ENCODE assay signal across 21 cellular contexts in the genomic region with DNA sequence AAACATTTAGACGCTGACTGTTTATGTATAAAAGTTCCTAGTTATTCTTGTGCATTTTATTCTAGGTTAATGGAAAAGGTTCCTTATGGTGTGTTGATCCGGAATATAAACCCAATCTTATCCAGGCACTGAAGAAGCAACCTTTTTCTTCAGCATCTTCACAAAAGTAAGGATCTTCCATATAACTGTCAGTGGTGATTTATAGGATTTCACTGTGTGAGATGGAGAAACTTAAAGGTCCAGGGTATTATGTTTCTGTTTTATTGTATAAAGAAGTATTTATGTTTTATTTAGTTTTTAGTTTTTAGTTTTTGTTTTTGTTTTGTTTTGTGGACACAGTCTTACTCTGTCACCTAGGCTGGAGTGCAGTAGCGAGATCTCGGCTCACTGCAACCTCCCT. TPM values are rescaled to one million over a fixed set of nuclear protein-coding genes. Genes with fewer than 3 reads are reported as not detected.
DNase-seq lines count a peak whose midpoint lies in the region; ATAC-seq, FAIRE-seq and TF ChIP-seq lines count a peak whose summit lies in the region.
"Had no signal": no experiment of that assay in that cellular context is flagged by ENCODE, and none has a peak within 500 bp of the region (broad histone marks: within the 10 kb centered on the region; RNA-seq: fewer than 3 reads in every experiment).

No MANE protein-coding gene starts in this region.

- H3K79me2 ChIP-seq in HepG2 (ENCODE audit: insufficient read depth, low read length) (peaks cover 43% of the 10 kb centered on the region), K562 (ENCODE audit: control insufficient read depth, insufficient read depth, low read length) (peaks cover 72% of the 10 kb centered on the region)

- peaks cover 3% of the 10 kb centered on the region; the same call in 1 of the 2 replicates for H4K20me1 ChIP-seq in HepG2 (ENCODE audit: insufficient read depth, low read length)
- H4K20me1 ChIP-seq in K562 (replicated peaks; ENCODE audit: control insufficient read depth, insufficient read depth, low read length): no peaks in the 10 kb centered on the region

- peak overlapping the region; percentile 26 for H3K27ac Mint-ChIP-seq in T-helper 2 cell treated with Interferon-gamma antibody and Interleukin-4, amounts not matched to agents 5 μg/mL and 100 μg/mL, for 36 hours
- H3K27ac Mint-ChIP-seq in effector memory CD8-positive, alpha-beta T cell: peak overlapping the region in 1 of 2 donors; percentile 60

- DNase-seq in T-helper 2 cell treated with Interferon-gamma antibody and Interleukin-4, amounts not matched to agents 5 μg/mL and 100 μg/mL, for 36 hours (ENCODE audit: low spot score): no peak
- no peak for DNase-seq in T-helper 2 cell
- no peak for DNase-seq in HepG2 (ENCODE audit: low spot score)
- DNase-seq in right lobe of liver: no peak
- no peak for DNase-seq in K562 (ENCODE audit: extremely low read depth in 1 of 4, low spot score in 3 of 4)
- DNase-seq in effector memory CD8-positive, alpha-beta T cell: no peak
- DNase-seq in RKO (ENCODE audit: low spot score): no peak
- DNase-seq: Caco-2; GM23248; NCI-H1092 treated with DMSO at 0.1 percent for 48 hours; NCI-H146; NCI-H2029 treated with DMSO at 0.1 percent for 48 hours; NCI-H2171; NCI-H446 treated with DMSO at 0.1 percent for 48 hours; NCI-H69; NK-92 treated with Interleukin-12 subunit alpha and Interleukin-12 subunit beta, amount 100 ng/mL, for 24 hours; Peyer's patch had no signal

- H3K27ac ChIP-seq in HepG2 (ENCODE audit: extremely low read length, insufficient read depth, low read length): no peak overlapping the region
- H3K27ac ChIP-seq in right lobe of liver: no peak overlapping the region
- H3K27ac ChIP-seq in K562 (ENCODE audit: extremely low read depth, low read depth, low read length): no peak overlapping the region
- H3K27ac ChIP-seq in neutrophil: peak overlapping the region; percentile 16
- H3K27ac ChIP-seq: 22Rv1, GM23248, Peyer's patch had no signal

- in situ Hi-C loops in HepG2 (cut with HindIII; ENCODE audit: extremely low pct_ligation_motif_present, low pct_unique_long_range_greater_than_20kb) (no loop called here), K562 (cut with MboI) (no loop called here)

- TF ChIP-seq CTCF in HepG2 (CRISPR knock-in tag; IDR thresholded peaks at IDR 0.05) (no peak), right lobe of liver (IDR thresholded peaks at IDR 0.05) (no peak), K562 (IDR thresholded peaks at IDR 0.05 in 2 of 3, conservative IDR thresholded peaks at IDR 0.05 in 1 of 3; ENCODE audit: insufficient read depth in 2 of 3, low read depth in 1 of 3, low read length in 3 of 3) (no peak), neutrophil (IDR thresholded peaks at IDR 0.05) (no peak)

- H3K4me1 ChIP-seq in HepG2 (ENCODE audit: insufficient read depth, low read length): no peaks in the 10 kb centered on the region; the same call in 1 of the 2 replicates
- peaks cover 0 to 17% (median 5%) of the 10 kb centered on the region in 4 donors for H3K4me1 ChIP-seq in right lobe of liver
- H3K4me1 ChIP-seq in K562 (replicated peaks in 1 of 2; ENCODE audit: control insufficient read depth in 2 of 2, insufficient read depth in 2 of 2, low read length in 2 of 2): peaks cover 0 to 5% of the 10 kb centered on the region in 2 experiments; a peak in 3 of 5 replicates
- H3K4me1 ChIP-seq in neutrophil (ENCODE audit: control insufficient read depth in 1 of 2, insufficient read depth in 1 of 2, low read depth in 1 of 2, low read length in 1 of 2): peaks cover 27 to 36% of the 10 kb centered on the region in 2 experiments
- H3K4me1 ChIP-seq: Caco-2, HAP-1 had no signal

- TF ChIP-seq EP300 in HepG2 (IDR thresholded peaks at IDR 0.05; ENCODE audit: low read depth in 2 of 2, low read length in 2 of 2) (no peak), HepG2 (CRISPR knock-in tag; IDR thresholded peaks at IDR 0.05; ENCODE audit: borderline replicate concordance) (no peak), K562 (IDR thresholded peaks at IDR 0.05; ENCODE audit: low read length) (no peak)

- TF ChIP-seq RAD21 in HepG2 (CRISPR knock-in tag; IDR thresholded peaks at IDR 0.05) (no peak), K562 (CRISPR knock-in tag; conservative IDR thresholded peaks at IDR 0.05 in 1 of 2, IDR thresholded peaks at IDR 0.05 in 1 of 2) (no peak)

- H3K9ac ChIP-seq in HepG2 (ENCODE audit: insufficient read depth, low read depth, low read length) (no peak overlapping the region), K562 (ENCODE audit: insufficient read depth in 1 of 2, low read depth in 2 of 2, low read length in 2 of 2) (no peak overlapping the region)
- H3K9ac ChIP-seq: GM23248 had no signal

- H3K36me3 ChIP-seq in HepG2 (replicated peaks in 1 of 2; ENCODE audit: control insufficient read depth in 1 of 2, insufficient read depth in 2 of 2, low read length in 2 of 2) (peaks cover 10 to 35% of the 10 kb centered on the region in 2 experiments), right lobe of liver (peaks cover 0 to 3% (median 0%) of the 10 kb centered on the region in 4 donors), K562 (ENCODE audit: control insufficient read depth, insufficient read depth, low read length) (peaks cover 47% of the 10 kb centered on the region), neutrophil (peaks cover 12% of the 10 kb centered on the region)

- peaks cover 12% of the 10 kb centered on the region for H3K9me3 Mint-ChIP-seq in T-helper 2 cell treated with Interferon-gamma antibody and Interleukin-4, amounts not matched to agents 5 μg/mL and 100 μg/mL, for 36 hours
- H3K9me3 Mint-ChIP-seq in effector memory CD8-positive, alpha-beta T cell: no peaks in the 10 kb centered on the region

- intact Hi-C loops in HepG2 (cut with micrococcal nuclease; ENCODE audit: unreplicated experiment) (no loop called here), right lobe of liver (cut with DNase I) (no loop called here), K562 (cut with micrococcal nuclease) (no loop called here)

- H3K4me3 Mint-ChIP-seq in T-helper 2 cell treated with Interferon-gamma antibody and Interleukin-4, amounts not matched to agents 5 μg/mL and 100 μg/mL, for 36 hours: no peak overlapping the region
- no peak overlapping the region for H3K4me3 Mint-ChIP-seq in effector memory CD8-positive, alpha-beta T cell

- BruUV-seq in HepG2 (replicated peaks; lab: Mats Ljungman, UMichigan) (no TSS peak), K562 (replicated peaks; lab: Mats Ljungman, UMichigan) (no TSS peak)

- H3K4me1 Mint-ChIP-seq in T-helper 2 cell treated with Interferon-gamma antibody and Interleukin-4, amounts not matched to agents 5 μg/mL and 100 μg/mL, for 36 hours (ENCODE audit: low read depth): peaks cover 47% of the 10 kb centered on the region
- peaks cover 23 to 48% of the 10 kb centered on the region in 2 donors for H3K4me1 Mint-ChIP-seq in effector memory CD8-positive, alpha-beta T cell (ENCODE audit: low read depth in 2 of 2)

- FAIRE-seq in HepG2 (lab: Jason Lieb, UNC) (no peak), K562 (lab: Jason Lieb, UNC) (no peak)

- ATAC-seq in HepG2 (no peak), right lobe of liver (no peak), K562 (no peak)
- no peak for ATAC-seq in effector memory CD8-positive, alpha-beta T cell (replicated peaks)
- ATAC-seq: Right ventricle myocardium inferior had no signal

- H3K27me3 ChIP-seq in HepG2 (ENCODE audit: control insufficient read depth in 1 of 2, insufficient read depth in 2 of 2, low read length in 2 of 2) (no peaks in the 10 kb centered on the region), right lobe of liver (no peaks in the 10 kb centered on the region), K562 (ENCODE audit: control insufficient read depth in 2 of 2, insufficient read depth in 2 of 2, low read length in 2 of 2) (no peaks in the 10 kb centered on the region), neutrophil (no peaks in the 10 kb centered on the region)
- H3K27me3 ChIP-seq: Peyer's patch had no signal

- 97% methylated on average over 4 of the region's 4 CpGs for WGBS in HepG2 (ENCODE audit: low lambda C conversion rate)
- WGBS in right lobe of liver (ENCODE audit: insufficient coverage, low coverage, low lambda C conversion rate, missing lambda C conversion rate): 96% methylated on average over 4 of the region's 4 CpGs
- 100% methylated on average over 4 of the region's 4 CpGs for WGBS in K562 (ENCODE audit: insufficient coverage, low coverage, missing lambda C conversion rate)

- no peak overlapping the region for H3K4me2 ChIP-seq in HepG2 (ENCODE audit: low read depth, low read length)
- no peak overlapping the region for H3K4me2 ChIP-seq in K562 (ENCODE audit: insufficient read depth, low read length)

- TF ChIP-seq POLR2A in HepG2 (IDR thresholded peaks at IDR 0.05; ENCODE audit: insufficient read depth in 1 of 2, low read depth in 2 of 2, low read length in 2 of 2): no peak
- no peak for TF ChIP-seq POLR2A in right lobe of liver (IDR thresholded peaks at IDR 0.05)
- no peak for TF ChIP-seq POLR2A in K562 (conservative IDR thresholded peaks at IDR 0.05)

- no peak overlapping the region for H2AFZ ChIP-seq in HepG2 (ENCODE audit: low read length)
- H2AFZ ChIP-seq in K562 (ENCODE audit: low read depth, low read length): no peak overlapping the region
- H2AFZ ChIP-seq: GM23248 had no signal

- no peaks in the 10 kb centered on the region for H3K9me1 ChIP-seq in K562 (ENCODE audit: control insufficient read depth, insufficient read depth, low read length)

- CTCF ChIA-PET in HepG2 (lab: Yijun Ruan, JAX; ENCODE audit: low intra/inter-chr PET ratio, low total read pairs) (no interaction called here), K562 (lab: Yijun Ruan, JAX; ENCODE audit: low intra/inter-chr PET ratio) (no interaction called here)

- POLR2A ChIA-PET in HepG2 (lab: Yijun Ruan, JAX): no interaction called here
- POLR2A ChIA-PET in K562 (lab: Yijun Ruan, JAX): no interaction called here

- H3K4me3 ChIP-seq in HepG2 (replicated peaks in 1 of 3; ENCODE audit: insufficient read depth in 1 of 3, low read depth in 2 of 3, low read length in 3 of 3): no peak overlapping the region
- no peak overlapping the region for H3K4me3 ChIP-seq in right lobe of liver
- no peak overlapping the region for H3K4me3 ChIP-seq in K562
- no peak overlapping the region for H3K4me3 ChIP-seq in neutrophil (ENCODE audit: low read depth in 1 of 2, low read length in 1 of 2)
- H3K4me3 ChIP-seq: GM23248, HAP-1, Peyer's patch had no signal

- H3K27me3 Mint-ChIP-seq in T-helper 2 cell treated with Interferon-gamma antibody and Interleukin-4, amounts not matched to agents 5 μg/mL and 100 μg/mL, for 36 hours (ENCODE audit: low read depth): no peaks in the 10 kb centered on the region
- no peaks in the 10 kb centered on the region for H3K27me3 Mint-ChIP-seq in effector memory CD8-positive, alpha-beta T cell

- H3K9me3 ChIP-seq in HepG2 (ENCODE audit: low read length) (no peaks in the 10 kb centered on the region), right lobe of liver (no peaks in the 10 kb centered on the region), K562 (replicated peaks; ENCODE audit: control insufficient read depth, insufficient read depth, low read depth, low read length) (peaks cover 4% of the 10 kb centered on the region; the same call in 1 of the 2 replicates), neutrophil (no peaks in the 10 kb centered on the region)
- H3K9me3 ChIP-seq: Caco-2, HAP-1, Peyer's patch had no signal

- H3K36me3 Mint-ChIP-seq in T-helper 2 cell treated with Interferon-gamma antibody and Interleukin-4, amounts not matched to agents 5 μg/mL and 100 μg/mL, for 36 hours (ENCODE audit: low read depth): peaks cover 58% of the 10 kb centered on the region
- peaks cover 30% of the 10 kb centered on the region for H3K36me3 Mint-ChIP-seq in effector memory CD8-positive, alpha-beta T cell (ENCODE audit: insufficient read depth)

RNA-seq across cellular contexts. Expression of gene FOXN2, which starts 44.5 kb away (rescaled TPM):
- total RNA-seq in HepG2 (2016; rRNA removed; fragmentation: Illumina TruSeq; extraction: Trizol): 41.9 and 64.2 TPM in 2 replicates
- 55.0 and 65.0 TPM in 2 replicates for total RNA-seq in HepG2 (2016; cell fraction: cytosol; rRNA removed; fragmentation: Illumina TruSeq; extraction: Trizol; ENCODE audit: low read depth)
- total RNA-seq in HepG2 (2016; cell fraction: insoluble cytoplasmic fraction; rRNA removed; fragmentation: Illumina TruSeq; extraction: Trizol): 40.3 and 60.7 TPM in 2 replicates
- 38.6 and 41.7 TPM in 2 replicates for total RNA-seq in HepG2 (2016; cell fraction: membrane; rRNA removed; fragmentation: Illumina TruSeq; extraction: Trizol)
- total RNA-seq in HepG2 (2016; cell fraction: nucleus; rRNA removed; fragmentation: Illumina TruSeq; extraction: Trizol): 36.1 and 36.8 TPM in 2 replicates
- polyA plus RNA-seq in HepG2 (2011; rRNA removed): 20.7 and 23.5 TPM in 2 replicates
- polyA plus RNA-seq in HepG2 (2011; cell fraction: cytosol; rRNA removed): 9.1 and 13.6 TPM in 2 replicates
- polyA plus RNA-seq in HepG2 (2011; cell fraction: nucleus; rRNA removed): 16.6 and 19.6 TPM in 2 replicates
- 23.3 and 23.5 TPM in 2 replicates for polyA plus RNA-seq in HepG2 (2012)
- polyA plus RNA-seq in HepG2 (2016; cell fraction: cytosol; fragmentation: Illumina TruSeq; extraction: Trizol; ENCODE audit: low read depth): 0.71 and 1.4 TPM in 2 replicates
- 19.8 and 21.3 TPM in 2 replicates for polyA plus RNA-seq in HepG2 (2016; cell fraction: insoluble cytoplasmic fraction; fragmentation: Illumina TruSeq; extraction: Trizol; ENCODE audit: low read depth)
- 2.1 and 2.4 TPM in 2 replicates for polyA plus RNA-seq in HepG2 (2016; cell fraction: membrane; fragmentation: Illumina TruSeq; extraction: Trizol; ENCODE audit: low read depth)
- polyA plus RNA-seq in HepG2 (2016; cell fraction: nucleus; fragmentation: Illumina TruSeq; extraction: Trizol; ENCODE audit: insufficient read depth, low read depth): 27.3 and 30.6 TPM in 2 replicates
- 15.0 and 23.6 TPM in 2 replicates for polyA minus RNA-seq in HepG2 (2011; rRNA and poly(A)+ RNA removed; ENCODE audit: low replicate concordance)
- polyA minus RNA-seq in HepG2 (2011; cell fraction: cytosol; rRNA and poly(A)+ RNA removed): 35.9 and 43.0 TPM in 2 replicates
- polyA minus RNA-seq in HepG2 (2011; cell fraction: nucleus; rRNA and poly(A)+ RNA removed): 93.5 and 119 TPM in 2 replicates
- 10 to 100 TPM; 13.4 to 25.8 (median 19.0) TPM for total RNA-seq in right lobe of liver
- 41.6 and 60.4 TPM in 2 replicates for total RNA-seq in K562 (2011; cell fraction: chromatin; rRNA removed; ENCODE audit: low replicate concordance)
- total RNA-seq in K562 (2011; cell fraction: nucleolus; rRNA removed): 13.7 and 17.9 TPM in 2 replicates
- total RNA-seq in K562 (2011; cell fraction: nucleoplasm; rRNA removed): 21.9 and 34.4 TPM in 2 replicates
- 24.4 and 25.7 TPM in 2 replicates for total RNA-seq in K562 (2014; rRNA removed)
- total RNA-seq in K562 (2014; rRNA removed; fragmentation: Illumina TruSeq; extraction: Trizol): 36.1 and 41.0 TPM in 2 replicates
- 26.4 and 31.1 TPM in 2 replicates for total RNA-seq in K562 (2015; rRNA removed; fragmentation: Illumina TruSeq; extraction: Trizol)
- 26.7 and 30.1 TPM in 2 replicates for total RNA-seq in K562 (2021)
- polyA plus RNA-seq in K562 (2011; rRNA removed): 23.0 and 25.9 TPM in 2 replicates
- polyA plus RNA-seq in K562 (2011; cell fraction: cytosol; rRNA removed): 5.2 and 10.6 TPM in 2 replicates
- polyA plus RNA-seq in K562 (2011; cell fraction: nucleus; rRNA removed): 13.7 and 18.9 TPM in 2 replicates
- polyA plus RNA-seq in K562 (2012): 8.5 and 10.5 TPM in 2 replicates
- polyA plus RNA-seq in K562 (2014; fragmentation: Illumina TruSeq; extraction: Trizol): 19.6 and 24.2 TPM in 2 replicates
- 10 to 100 TPM; 12.4 to 22.8 TPM for polyA plus RNA-seq in K562 (2014; fragmentation: Nextera tagmentation; extraction: Ambion mirVana)
- polyA plus RNA-seq in K562 (2014; rRNA removed): 10.5 and 11.4 TPM in 2 replicates
- polyA minus RNA-seq in K562 (2011; rRNA and poly(A)+ RNA removed): 66.3 and 97.5 TPM in 2 replicates
- polyA minus RNA-seq in K562 (2011; cell fraction: cytosol; rRNA and poly(A)+ RNA removed): 23.6 and 24.8 TPM in 2 replicates
- 15.6 and 26.7 TPM in 2 replicates for polyA minus RNA-seq in K562 (2011; cell fraction: nucleus; rRNA and poly(A)+ RNA removed)
